Comparison of ENCODE assay signal across 14 cellular contexts in genomic region chr15:68842958-68843357, GRCh38. TPM values are rescaled to one million over a fixed set of nuclear protein-coding genes. Genes with fewer than 3 reads are reported as not detected.
DNase-seq lines count a peak whose midpoint lies in the region; ATAC-seq and TF ChIP-seq lines count a peak whose summit lies in the region.
"Had no signal": no experiment of that assay in that cellular context is flagged by ENCODE, and none has a peak within 500 bp of the region (broad histone marks: within the 10 kb centered on the region; RNA-seq: fewer than 3 reads in every experiment).

No MANE protein-coding gene starts in this region.

- H3K9me2 ChIP-seq in DOHH2 (replicated peaks; ENCODE audit: control insufficient read depth, low read length), result no peaks in the 10 kb centered on the region

- H3K27me3 Mint-ChIP-seq in T-cell (peaks cover 48 to 69% of the 10 kb centered on the region in 2 donors), mesothelial cell of epicardium (ENCODE audit: low read depth) (peaks cover 67% of the 10 kb centered on the region), type B pancreatic cell (peaks cover 67% of the 10 kb centered on the region)

- TF ChIP-seq CTCF in DOHH2 (IDR thresholded peaks at IDR 0.05; ENCODE audit: low read depth, low read length, poor library complexity, severe bottlenecking) (no peak), mesothelial cell of epicardium (IDR thresholded peaks at IDR 0.05; ENCODE audit: unreplicated experiment) (no peak), type B pancreatic cell (conservative IDR thresholded peaks at IDR 0.05) (no peak), Peyer's patch (IDR thresholded peaks at IDR 0.05) (no peak)

- ATAC-seq in T-cell (replicated peaks in 1 of 4), result no peak

- H3K36me3 Mint-ChIP-seq in T-cell (no peaks in the 10 kb centered on the region), mesothelial cell of epicardium (no peaks in the 10 kb centered on the region), type B pancreatic cell (no peaks in the 10 kb centered on the region)

- TF ChIP-seq POLR2A in Peyer's patch (IDR thresholded peaks at IDR 0.05), result no peak

- POLR2A ChIA-PET in T-cell (lab: Charles Lee), result interaction anchor here in 1 of 2 donors (0.6 kb wide), 1 partner anchor 80 kb away, joined by 6 read pairs; no protein-coding TSS in a partner anchor

- H3K9me3 ChIP-seq in DOHH2 (ENCODE audit: control insufficient read depth, insufficient read depth, low read length) (no peaks in the 10 kb centered on the region), Peyer's patch (no peaks in the 10 kb centered on the region)
- H3K9me3 ChIP-seq: BLaER1, HAP-1 had no signal

- H3K27ac ChIP-seq in DOHH2 (ENCODE audit: low read depth, low read length) (no peak overlapping the region), Peyer's patch (no peak overlapping the region)
- H3K27ac ChIP-seq: BLaER1 had no signal

- peak overlapping the region in 1 of 3 donors; percentile 27 for H3K4me3 Mint-ChIP-seq in T-cell
- peak overlapping the region; percentile 26 for H3K4me3 Mint-ChIP-seq in mesothelial cell of epicardium
- H3K4me3 Mint-ChIP-seq in type B pancreatic cell, result peak overlapping the region; percentile 57

- DNase-seq in T-cell (no peak), mesothelial cell of epicardium (ENCODE audit: low spot score in 2 of 2, unreplicated experiment in 2 of 2) (no peak), type B pancreatic cell (ENCODE audit: extremely low spot score, unreplicated experiment) (no peak), GM03348 (ENCODE audit: low spot score) (no peak), Peyer's patch (no peak), D341Med (ENCODE audit: low spot score) (no peak)
- DNase-seq: DMS153, NCI-H1048, NCI-H146, NCI-H2227 treated with DMSO at 0.1 percent for 48 hours, NCI-H524 treated with DMSO at 0.1 percent for 48 hours had no signal

- no peaks in the 10 kb centered on the region for H3K36me3 ChIP-seq in DOHH2 (ENCODE audit: control insufficient read depth, low read length)
- H3K36me3 ChIP-seq in Peyer's patch, result no peaks in the 10 kb centered on the region
- H3K36me3 ChIP-seq: BLaER1, HAP-1 had no signal

- peak overlapping the region; percentile 86 for H3K4me2 ChIP-seq in DOHH2 (ENCODE audit: low read length)
- H3K4me2 ChIP-seq: BLaER1 had no signal

- H3K9me3 Mint-ChIP-seq in T-cell (no peaks in the 10 kb centered on the region), mesothelial cell of epicardium (peaks cover 4% of the 10 kb centered on the region), type B pancreatic cell (no peaks in the 10 kb centered on the region)

- CTCF ChIA-PET in T-cell (lab: Charles Lee), result no interaction called here

- H3K27me3 ChIP-seq in DOHH2 (ENCODE audit: control insufficient read depth, low read length) (no peaks in the 10 kb centered on the region), Peyer's patch (peaks cover 0 to 9% of the 10 kb centered on the region in 2 donors)

- peak overlapping the region; percentile 74 for H3K4me3 ChIP-seq in DOHH2 (ENCODE audit: low read length)
- H3K4me3 ChIP-seq in Peyer's patch, result no peak overlapping the region
- H3K4me3 ChIP-seq: BLaER1 had no signal

- peak overlapping the region; percentile 3 to 58 for H3K27ac Mint-ChIP-seq in T-cell
- H3K27ac Mint-ChIP-seq in mesothelial cell of epicardium, result no peak overlapping the region
- no peak overlapping the region for H3K27ac Mint-ChIP-seq in type B pancreatic cell

- H4K20me1 ChIP-seq in DOHH2 (ENCODE audit: control insufficient read depth, insufficient read depth, low read depth, low read length), result no peaks in the 10 kb centered on the region
- H4K20me1 ChIP-seq: BLaER1 had no signal

- H3K4me1 Mint-ChIP-seq in T-cell, result peaks cover 8 to 15% (median 14%) of the 10 kb centered on the region in 3 donors
- peaks cover 12% of the 10 kb centered on the region for H3K4me1 Mint-ChIP-seq in mesothelial cell of epicardium
- H3K4me1 Mint-ChIP-seq in type B pancreatic cell (ENCODE audit: unreplicated experiment), result peaks cover 4% of the 10 kb centered on the region

- H3K4me1 ChIP-seq in DOHH2 (ENCODE audit: control insufficient read depth, low read length), result peaks cover 48% of the 10 kb centered on the region
- peaks cover 0 to 6% (median 0%) of the 10 kb centered on the region in 4 donors for H3K4me1 ChIP-seq in Peyer's patch
- H3K4me1 ChIP-seq: BLaER1 had no signal

- no peaks in the 10 kb centered on the region for H3K79me2 ChIP-seq in DOHH2 (ENCODE audit: control insufficient read depth, low read length)

- H3F3A ChIP-seq in DOHH2 (ENCODE audit: control insufficient read depth, insufficient read depth), result peaks cover 8% of the 10 kb centered on the region

RNA-seq across cellular contexts. Expression of gene ANP32A, which starts 22.3 kb away (rescaled TPM):
- total RNA-seq in T-cell (100 to 1,000 TPM in 4 of 5 donors, 10 to 100 TPM in 1; 93.2 to 123 (median 116) TPM), mesothelial cell of epicardium (179 to 188 TPM (median 183 TPM) in 3 replicates), type B pancreatic cell (ENCODE audit: low replicate concordance) (167 and 222 TPM in 2 replicates), Peyer's patch (10 to 100 TPM; 38.2 to 90.8 (median 40.1) TPM)

Comparison
In these comparisons a context has a peak if more than half of its experiments do, and no peak if none do; other contexts are left out.
1. H3K27ac Mint-ChIP-seq: peak in T-cell (2 of 2); none in mesothelial cell of epicardium (single experiment) and type B pancreatic cell (single experiment).